Comparison of ENCODE assay signal across 8 cellular contexts in the genomic region with DNA sequence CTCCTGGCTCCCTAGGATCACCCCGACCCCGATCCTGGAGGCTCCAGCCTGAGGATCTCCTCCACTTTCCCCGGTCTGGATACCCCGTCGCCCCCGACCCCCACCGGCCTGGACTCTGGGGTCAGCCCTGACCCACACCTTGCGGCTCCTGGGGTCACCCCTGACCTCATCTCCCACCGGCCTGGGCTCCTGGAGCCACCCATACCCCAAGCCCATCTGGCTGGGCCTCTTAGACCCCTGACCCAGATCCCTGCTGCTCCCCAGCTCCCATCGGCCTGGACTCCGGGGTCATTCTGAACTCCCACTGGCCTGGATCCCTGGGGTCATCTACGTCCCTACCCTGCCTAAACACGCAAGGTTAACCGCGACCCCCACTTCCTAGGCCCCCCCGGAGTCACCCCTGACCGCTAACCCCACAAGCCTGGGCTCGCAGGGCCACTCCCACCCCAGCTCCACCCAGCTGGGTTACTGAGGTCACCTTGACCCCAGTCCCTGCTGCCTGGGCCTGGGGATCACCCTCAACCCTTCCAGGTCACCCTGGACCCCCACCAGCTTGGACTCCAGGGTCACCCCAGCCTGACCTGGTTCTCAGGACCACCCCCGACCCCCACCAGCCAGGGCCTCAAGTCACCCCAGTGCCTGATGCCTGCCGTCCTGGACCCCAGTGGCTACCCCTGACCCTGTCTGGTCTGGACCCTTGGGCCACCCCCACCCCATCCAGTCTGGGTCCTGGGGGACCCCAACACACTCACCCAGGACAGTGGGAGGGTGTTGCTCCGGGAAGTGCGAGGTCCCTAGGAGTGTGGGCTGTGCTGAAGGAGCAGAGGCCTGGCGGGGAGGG. TPM values are rescaled to one million over a fixed set of nuclear protein-coding genes. Genes with fewer than 3 reads are reported as not detected.
DNase-seq lines count a peak whose midpoint lies in the region; ATAC-seq and TF ChIP-seq lines count a peak whose summit lies in the region.

No MANE protein-coding gene starts in this region.

- H3K27ac ChIP-seq in esophagus muscularis mucosa (replicated peaks in 1 of 4) (peak overlapping the region; percentile 94 to 95 (median 94)), neutrophil (peak overlapping the region; percentile 74)

- no peak for TF ChIP-seq POLR2A in esophagus muscularis mucosa (IDR thresholded peaks at IDR 0.05; ENCODE audit: low read depth)

- WGBS in esophagus muscularis mucosa: 6% methylated on average over 12 of the region's 23 CpGs

- DNase-seq in NCI-H146 (lab: John Stamatoyannopoulos, UW): peak; percentile 22
- DNase-seq in NCI-H146 treated with DMSO at 0.1 percent for 48 hours (lab: John Stamatoyannopoulos, UW; ENCODE audit: unreplicated experiment): no peak
- peak; percentile 41 for DNase-seq in activated CD8-positive, alpha-beta T cell treated with anti-CD3 and anti-CD28 coated beads, Interleukin-2, amount 10 ng/mL, durations not matched to agents 7 days and 5 days
- DNase-seq in esophagus muscularis mucosa (ENCODE audit: extremely low spot score): no peak
- DNase-seq in GM13977 (ENCODE audit: low spot score): no peak

- H3K36me3 ChIP-seq in esophagus muscularis mucosa (no peaks in the 10 kb centered on the region), neutrophil (no peaks in the 10 kb centered on the region)

- H3K9me3 Mint-ChIP-seq in activated CD8-positive, alpha-beta T cell treated with anti-CD3 and anti-CD28 coated beads, Interleukin-2, amount 10 ng/mL, durations not matched to agents 7 days and 5 days (ENCODE audit: insufficient read depth): no peaks in the 10 kb centered on the region

- H3K27me3 ChIP-seq in esophagus muscularis mucosa: no peaks in the 10 kb centered on the region
- no peaks in the 10 kb centered on the region for H3K27me3 ChIP-seq in neutrophil

- no peak for TF ChIP-seq EP300 in esophagus muscularis mucosa (IDR thresholded peaks at IDR 0.05)

- POLR2A ChIA-PET in activated CD8-positive, alpha-beta T cell treated with anti-CD3 and anti-CD28 coated beads, Interleukin-2, amount 10 ng/mL, durations not matched to agents 7 days and 5 days (lab: Charles Lee): interaction anchor here (0.8 to 3.7 kb wide), 4 partner anchors 41 to 92 kb away, joined by 4 to 52 read pairs (median 12); partner anchors contain the start of gene AP5Z1

- H3K27ac Mint-ChIP-seq in activated CD8-positive, alpha-beta T cell treated with anti-CD3 and anti-CD28 coated beads, Interleukin-2, amount 10 ng/mL, durations not matched to agents 7 days and 5 days: peak overlapping the region; percentile 88

- H3K4me1 Mint-ChIP-seq in activated CD8-positive, alpha-beta T cell treated with anti-CD3 and anti-CD28 coated beads, Interleukin-2, amount 10 ng/mL, durations not matched to agents 7 days and 5 days (ENCODE audit: low read depth): peaks cover 29% of the 10 kb centered on the region

- no peaks in the 10 kb centered on the region for H3K27me3 Mint-ChIP-seq in activated CD8-positive, alpha-beta T cell treated with anti-CD3 and anti-CD28 coated beads, Interleukin-2, amount 10 ng/mL, durations not matched to agents 7 days and 5 days (ENCODE audit: low read depth)

- CTCF ChIA-PET in activated CD8-positive, alpha-beta T cell treated with anti-CD3 and anti-CD28 coated beads, Interleukin-2, amount 10 ng/mL, durations not matched to agents 7 days and 5 days (lab: Charles Lee): interaction anchor here (0.7 to 2.2 kb wide), 7 partner anchors 30 to 71 kb away, joined by 3 to 16 read pairs (median 3); no protein-coding TSS in a partner anchor

- peak overlapping the region; percentile 80 for H3K4me3 Mint-ChIP-seq in activated CD8-positive, alpha-beta T cell treated with anti-CD3 and anti-CD28 coated beads, Interleukin-2, amount 10 ng/mL, durations not matched to agents 7 days and 5 days

- ATAC-seq in activated CD8-positive, alpha-beta T cell treated with anti-CD3 and anti-CD28 coated beads, Interleukin-2, amount 10 ng/mL, durations not matched to agents 7 days and 5 days: no peak
- ATAC-seq in GM19452 (IDR thresholded peaks at IDR 0.05; ENCODE audit: unreplicated experiment): no peak
- no peak for ATAC-seq in HG02885 (IDR thresholded peaks at IDR 0.05; ENCODE audit: poor library complexity, unreplicated experiment)

- H3K36me3 Mint-ChIP-seq in activated CD8-positive, alpha-beta T cell treated with anti-CD3 and anti-CD28 coated beads, Interleukin-2, amount 10 ng/mL, durations not matched to agents 7 days and 5 days (ENCODE audit: low read depth): peaks cover 20% of the 10 kb centered on the region

- H3K4me1 ChIP-seq in esophagus muscularis mucosa (peaks cover 24 to 59% (median 53%) of the 10 kb centered on the region in 4 donors), neutrophil (ENCODE audit: control insufficient read depth in 1 of 2, insufficient read depth in 1 of 2, low read depth in 1 of 2, low read length in 1 of 2) (peaks cover 23 to 27% of the 10 kb centered on the region in 2 experiments)

- TF ChIP-seq CTCF in esophagus muscularis mucosa (IDR thresholded peaks at IDR 0.05): no peak
- TF ChIP-seq CTCF in neutrophil (IDR thresholded peaks at IDR 0.05): no peak
- no peak for TF ChIP-seq CTCF in GM13977 (IDR thresholded peaks at IDR 0.05; ENCODE audit: extremely low read depth, insufficient read depth, missing control alignments)

- no peaks in the 10 kb centered on the region for H3K9me3 ChIP-seq in esophagus muscularis mucosa
- H3K9me3 ChIP-seq in neutrophil: no peaks in the 10 kb centered on the region

- H3K4me3 ChIP-seq in esophagus muscularis mucosa: peak overlapping the region; percentile 74 to 97 (median 90)
- H3K4me3 ChIP-seq in neutrophil (ENCODE audit: low read depth in 1 of 2, low read length in 1 of 2): peak overlapping the region; percentile 70 to 72

- intact Hi-C loops in esophagus muscularis mucosa (cut with DNase I): loop anchor here (2.0 kb wide), 2 partner anchors 62 to 70 kb away; no protein-coding TSS in a partner anchor

- in situ Hi-C loops in GM13977 (cut with MboI; ENCODE audit: low pct_unique_long_range_greater_than_20kb, low sequenced_read_pairs, unreplicated experiment): no loop called here

RNA-seq across cellular contexts. Expression of gene FOXK1, which starts 1.2 kb away (rescaled TPM):
- total RNA-seq in activated CD8-positive, alpha-beta T cell treated with anti-CD3 and anti-CD28 coated beads, Interleukin-2, amount 10 ng/mL, durations not matched to agents 7 days and 5 days: 10 to 100 TPM; 26.8 to 28.5 TPM
- total RNA-seq in esophagus muscularis mucosa: 10 to 100 TPM; 23.4 to 46.1 (median 36.3) TPM

Comparison
In these comparisons a context has a peak if more than half of its experiments do, and no peak if none do; other contexts are left out.
1. DNase-seq: peak in NCI-H146 (single experiment) and activated CD8-positive, alpha-beta T cell treated with anti-CD3 and anti-CD28 coated beads, Interleukin-2, amount 10 ng/mL, durations not matched to agents 7 days and 5 days (single experiment); none in NCI-H146 treated with DMSO at 0.1 percent for 48 hours (single experiment), esophagus muscularis mucosa (single experiment) and GM13977 (single experiment).